Comparison of ENCODE assay signal across 27 cellular contexts in the genomic region with DNA sequence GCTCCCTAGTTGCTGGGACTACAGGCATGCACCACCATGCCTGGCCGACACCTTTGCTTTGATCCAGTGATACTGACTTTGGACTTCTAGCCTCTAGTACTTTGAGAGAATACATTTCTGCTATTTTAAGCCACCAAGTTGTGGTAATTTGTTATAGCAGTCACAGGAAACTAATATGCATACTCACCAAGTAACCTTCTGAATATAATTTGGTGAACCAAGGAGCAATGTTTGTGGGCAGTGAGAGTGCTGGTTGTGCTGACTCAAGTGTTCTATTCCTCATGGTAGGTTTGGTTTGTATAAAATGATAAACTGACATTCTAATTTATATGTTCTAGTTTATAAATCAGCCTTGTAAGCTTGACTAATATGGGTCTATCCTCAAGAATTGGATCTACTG. TPM values are rescaled to one million over a fixed set of nuclear protein-coding genes. Genes with fewer than 3 reads are reported as not detected.
"Had no signal": no experiment of that assay in that cellular context is flagged by ENCODE, and none has a peak within 500 bp of the region (broad histone marks: within the 10 kb centered on the region; RNA-seq: fewer than 3 reads in every experiment).

No MANE protein-coding gene starts in this region.

- H3K4me3 Mint-ChIP-seq: activated B cell treated with CpG ODN at 0.5 μM for 24 hours; activated naive CD4-positive, alpha-beta T cell treated with anti-CD3 and anti-CD28 coated beads, Interleukin-2, amount 10 ng/mL, durations not matched to agents 7 days and 5 days; activated T-cell treated with anti-CD3 and anti-CD28 coated beads, Interleukin-2, amount 50 U/mL, for 4 hours; activated T-helper 1 cell treated with anti-CD3 and anti-CD28 coated beads, Interleukin-12 subunit alpha, Interleukin-12 subunit beta, Interleukin-2, Interleukin-4 antibody, amounts not matched to agents 30 ng/mL and 10 ng/mL and 1 ng/mL, durations not matched to agents 14 hours and 24 hours and 36 hours; effector memory CD8-positive, alpha-beta T cell; T-helper 17 cell; T-helper 2 cell treated with Interferon-gamma antibody and Interleukin-4, amounts not matched to agents 5 μg/mL and 100 μg/mL, for 36 hours had no signal

- H3K9me3 Mint-ChIP-seq: activated B cell treated with CpG ODN at 0.5 μM for 24 hours; activated naive CD4-positive, alpha-beta T cell treated with anti-CD3 and anti-CD28 coated beads, Interleukin-2, amount 10 ng/mL, durations not matched to agents 7 days and 5 days; activated naive CD4-positive, alpha-beta T cell treated with anti-CD3 and anti-CD28 coated beads, Interleukin-2, amount 50 U/mL, for 72 hours; activated T-cell treated with anti-CD3 and anti-CD28 coated beads, Interleukin-2, amount 50 U/mL, for 4 hours; activated T-helper 1 cell treated with anti-CD3 and anti-CD28 coated beads, Interleukin-12 subunit alpha, Interleukin-12 subunit beta, Interleukin-2, Interleukin-4 antibody, amounts not matched to agents 30 ng/mL and 10 ng/mL and 1 ng/mL, durations not matched to agents 14 hours and 24 hours and 36 hours; activated T-helper 2 cell treated with anti-CD3 and anti-CD28 coated beads, Interferon-gamma antibody, Interleukin-2, Interleukin-4, amounts not matched to agents 10 μg/mL and 5 μg/mL and 100 μg/mL, durations not matched to agents 14 hours and 24 hours and 36 hours; effector memory CD8-positive, alpha-beta T cell; T-helper 2 cell treated with Interferon-gamma antibody and Interleukin-4, amounts not matched to agents 5 μg/mL and 100 μg/mL, for 36 hours had no signal

- H3K27me3 Mint-ChIP-seq: activated B cell treated with CpG ODN at 0.5 μM for 24 hours; effector memory CD8-positive, alpha-beta T cell; T-helper 17 cell had no signal

- H3K27ac Mint-ChIP-seq: activated B cell treated with CpG ODN at 0.5 μM for 24 hours; activated naive CD4-positive, alpha-beta T cell treated with anti-CD3 and anti-CD28 coated beads, Interleukin-2, amount 10 ng/mL, durations not matched to agents 7 days and 5 days; activated naive CD4-positive, alpha-beta T cell treated with anti-CD3 and anti-CD28 coated beads, Interleukin-2, amount 50 U/mL, for 72 hours; activated T-helper 1 cell treated with anti-CD3 and anti-CD28 coated beads, Interleukin-12 subunit alpha, Interleukin-12 subunit beta, Interleukin-2, Interleukin-4 antibody, amounts not matched to agents 30 ng/mL and 10 ng/mL and 1 ng/mL, durations not matched to agents 14 hours and 24 hours and 36 hours; activated T-helper 2 cell treated with anti-CD3 and anti-CD28 coated beads, Interferon-gamma antibody, Interleukin-2, Interleukin-4, amounts not matched to agents 10 μg/mL and 5 μg/mL and 100 μg/mL, durations not matched to agents 14 hours and 24 hours and 36 hours; effector memory CD8-positive, alpha-beta T cell; T-helper 17 cell; T-helper 2 cell treated with Interferon-gamma antibody and Interleukin-4, amounts not matched to agents 5 μg/mL and 100 μg/mL, for 36 hours had no signal

- H3K36me3 Mint-ChIP-seq: activated naive CD4-positive, alpha-beta T cell treated with anti-CD3 and anti-CD28 coated beads, Interleukin-2, amount 50 U/mL, for 72 hours had no signal

- DNase-seq: activated B cell treated with CpG ODN at 0.5 μM for 24 hours; activated CD4-positive, alpha-beta T cell treated with anti-CD3 and anti-CD28 coated beads for 48 hours; activated CD4-positive, alpha-beta T cell treated with anti-CD3 and anti-CD28 coated beads, Interleukin-2, amount 50 U/mL, for 1 hour; activated CD4-positive, alpha-beta T cell treated with anti-CD3 and anti-CD28 coated beads, Interleukin-2, amount 50 U/mL, for 48 hours; activated effector memory CD4-positive, alpha-beta T cell treated with anti-CD3 and anti-CD28 coated beads, Interleukin-2, amount 50 U/mL, for 16 hours; activated naive CD4-positive, alpha-beta T cell treated with anti-CD3 and anti-CD28 coated beads, Interleukin-2, amount 10 ng/mL, durations not matched to agents 7 days and 5 days; activated T-cell treated with anti-CD3 and anti-CD28 coated beads, Interleukin-2, amount 50 U/mL, for 4 hours; adrenal gland; amygdala; aorta; body of pancreas; caudate nucleus; cortex of kidney; dermis blood vessel endothelial cell; effector CD4-positive, alpha-beta T cell; effector memory CD8-positive, alpha-beta T cell; erythroblast; foreskin melanocyte; T-helper 1 cell; T-helper 17 cell; T1000; WERI-Rb-1 had no signal

- ATAC-seq: activated naive CD4-positive, alpha-beta T cell treated with anti-CD3 and anti-CD28 coated beads, Interleukin-2, amount 50 U/mL, for 72 hours; activated T-cell treated with anti-CD3 and anti-CD28 coated beads, Interleukin-2, amount 50 U/mL, for 4 hours; body of pancreas; effector memory CD8-positive, alpha-beta T cell; gastroesophageal sphincter; T-helper 17 cell had no signal

- H3K4me1 Mint-ChIP-seq: activated B cell treated with CpG ODN at 0.5 μM for 24 hours had no signal

RNA-seq across cellular contexts. Expression of a gene that starts 42.4 kb away (rescaled TPM):
- total RNA-seq: activated T-cell treated with anti-CD3 and anti-CD28 coated beads, Interleukin-2, amount 50 U/mL, for 4 hours; activated T-helper 1 cell treated with anti-CD3 and anti-CD28 coated beads, Interleukin-12 subunit alpha, Interleukin-12 subunit beta, Interleukin-2, Interleukin-4 antibody, amounts not matched to agents 30 ng/mL and 10 ng/mL and 1 ng/mL, durations not matched to agents 14 hours and 24 hours and 36 hours; activated T-helper 2 cell treated with anti-CD3 and anti-CD28 coated beads, Interferon-gamma antibody, Interleukin-2, Interleukin-4, amounts not matched to agents 10 μg/mL and 5 μg/mL and 100 μg/mL, durations not matched to agents 14 hours and 24 hours and 36 hours; T-helper 17 cell had no signal
